15 cellular contexts compared by ENCODE assay signal in the genomic region with DNA sequence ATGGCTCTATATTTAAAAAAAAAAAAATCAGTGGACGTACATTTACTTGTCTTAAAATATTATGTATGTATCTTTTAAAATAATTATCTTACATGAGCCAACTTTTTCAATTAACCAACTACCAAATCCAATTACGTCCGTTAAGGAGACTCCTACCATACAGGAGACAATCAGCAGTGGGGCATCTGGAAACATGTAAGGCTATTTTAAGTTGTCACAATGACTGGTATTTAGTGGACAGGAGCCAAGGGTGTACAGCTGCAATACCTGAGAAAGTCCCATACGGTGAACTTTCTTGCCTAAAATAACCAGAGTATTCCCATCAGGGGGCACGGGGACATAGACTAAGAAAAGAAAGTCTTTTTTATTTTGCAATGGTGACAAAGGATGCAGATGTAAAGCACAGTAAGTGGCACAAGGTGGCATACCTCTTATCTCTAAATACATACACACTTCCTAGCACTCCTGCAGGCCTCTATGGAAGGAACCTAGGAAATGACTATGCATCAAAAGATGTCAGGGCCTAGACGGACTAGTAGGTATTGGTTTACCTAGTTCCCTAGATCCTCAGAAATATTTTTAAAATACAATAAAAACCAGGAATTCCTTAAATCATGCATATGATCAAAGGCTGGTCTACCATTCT. TPM values are rescaled to one million over a fixed set of nuclear protein-coding genes. Genes with fewer than 3 reads are reported as not detected.
A peak's percentile ranks its signal among the peaks of the same experiment; 100 is the strongest.
DNase-seq lines count a peak whose midpoint lies in the region; ATAC-seq and TF ChIP-seq lines count a peak whose summit lies in the region.
"Had no signal": no experiment of that assay in that cellular context is flagged by ENCODE, and none has a peak within 500 bp of the region (broad histone marks: within the 10 kb centered on the region; RNA-seq: fewer than 3 reads in every experiment).

No MANE protein-coding gene starts in this region.

- H3K79me2 ChIP-seq in OCI-LY7 (ENCODE audit: insufficient read depth, low read depth, low read length), result no peaks in the 10 kb centered on the region; the same call in 1 of the 2 replicates

- no peak for TF ChIP-seq CTCF in cardiac muscle cell (IDR thresholded peaks at IDR 0.05; ENCODE audit: low read depth, low read length)
- TF ChIP-seq CTCF in OCI-LY7 (conservative IDR thresholded peaks at IDR 0.05; ENCODE audit: low read length), result 0 out of 2 replicates have a peak, but pooled peaks have one; percentile 15
- no peak for TF ChIP-seq CTCF in heart right ventricle (IDR thresholded peaks at IDR 0.05)
- TF ChIP-seq CTCF in psoas muscle (IDR thresholded peaks at IDR 0.05), result no peak

- no peaks in the 10 kb centered on the region for H3K9me2 ChIP-seq in OCI-LY7 (ENCODE audit: insufficient read depth, low read length)

- H3K4me3 ChIP-seq in cardiac muscle cell (no peak overlapping the region), OCI-LY7 (ENCODE audit: low read depth, low read length, poor library complexity, severe bottlenecking) (no peak overlapping the region), heart right ventricle (no peak overlapping the region), psoas muscle (no peak overlapping the region)
- H3K4me3 ChIP-seq: A549, GM23338 had no signal

- peak in 1 of 2 donors; percentile 22 for DNase-seq in cardiac muscle cell (ENCODE audit: low read depth in 1 of 2, low spot score in 1 of 2)
- DNase-seq in cardiac septum (ENCODE audit: low spot score), result no peak
- DNase-seq in OCI-LY7 (ENCODE audit: low spot score), result no peak
- DNase-seq in heart right ventricle, result no peak
- no peak for DNase-seq in psoas muscle
- DNase-seq in NCI-H2227 (lab: John Stamatoyannopoulos, UW; ENCODE audit: unreplicated experiment), result no peak
- DNase-seq in NCI-H526 (lab: John Stamatoyannopoulos, UW), result no peak
- DNase-seq: BE2C; CD4-positive, alpha-beta memory T cell; DMS79; H7 had no signal

- H3K27me3 ChIP-seq in cardiac muscle cell, result no peaks in the 10 kb centered on the region
- H3K27me3 ChIP-seq in heart right ventricle, result no peaks in the 10 kb centered on the region
- no peaks in the 10 kb centered on the region for H3K27me3 ChIP-seq in psoas muscle (ENCODE audit: insufficient read depth in 3 of 3, low read length in 2 of 3)
- H3K27me3 ChIP-seq: BE2C had no signal

- POLR2A ChIA-PET in OCI-LY7 (lab: Charles Lee), result no interaction called here

- intact Hi-C loops in cardiac septum (cut with DNase I), result no loop called here
- intact Hi-C loops in OCI-LY7 (cut with micrococcal nuclease; ENCODE audit: unreplicated experiment), result no loop called here
- intact Hi-C loops in heart right ventricle (cut with DNase I), result no loop called here
- intact Hi-C loops in psoas muscle (cut with DNase I), result no loop called here

- WGBS in heart right ventricle, 2 donors, result 39 to 58% methylated on average over 6 of the region's 6 CpGs
- 39 to 44% (median 40%) methylated on average over 6 of the region's 6 CpGs for WGBS in psoas muscle, 3 donors

- peaks cover 14% of the 10 kb centered on the region for H3K4me1 ChIP-seq in cardiac muscle cell (ENCODE audit: low read depth)
- H3K4me1 ChIP-seq in OCI-LY7 (ENCODE audit: insufficient read depth, low read length, poor library complexity, severe bottlenecking), result no peaks in the 10 kb centered on the region
- H3K4me1 ChIP-seq in heart right ventricle, result peaks cover 0 to 13% (median 5%) of the 10 kb centered on the region in 9 donors
- H3K4me1 ChIP-seq in psoas muscle, result peaks cover 11% of the 10 kb centered on the region

- H3K9me3 ChIP-seq in cardiac muscle cell (ENCODE audit: low read depth), result no peaks in the 10 kb centered on the region
- H3K9me3 ChIP-seq in OCI-LY7 (ENCODE audit: low read length), result no peaks in the 10 kb centered on the region
- H3K9me3 ChIP-seq in heart right ventricle, result no peaks in the 10 kb centered on the region
- H3K9me3 ChIP-seq in psoas muscle, result no peaks in the 10 kb centered on the region
- H3K9me3 ChIP-seq: A549, BE2C had no signal

- ATAC-seq in heart right ventricle (peak in 5 of 8 donors; percentile 64 to 92 (median 82)), psoas muscle (peak; percentile 40 to 89 (median 77)), HG02763 (IDR thresholded peaks at IDR 0.05; ENCODE audit: unreplicated experiment) (no peak)
- ATAC-seq: A549, GM23338 had no signal

- no peak overlapping the region for H2AFZ ChIP-seq in OCI-LY7 (ENCODE audit: low read length)
- H2AFZ ChIP-seq: GM23338 had no signal

- H3K4me2 ChIP-seq in OCI-LY7 (ENCODE audit: low read length), result no peak overlapping the region
- H3K4me2 ChIP-seq: A549, GM23338 had no signal

- CTCF ChIA-PET in OCI-LY7 (lab: Charles Lee; ENCODE audit: unreplicated experiment), result no interaction called here

- peak overlapping the region; percentile 44 for H3K27ac ChIP-seq in cardiac muscle cell
- no peak overlapping the region for H3K27ac ChIP-seq in OCI-LY7 (ENCODE audit: low read depth, low read length, poor library complexity, severe bottlenecking)
- H3K27ac ChIP-seq in heart right ventricle, result peak overlapping the region in 2 of 10 donors; percentile 22 to 43
- H3K27ac ChIP-seq in psoas muscle, result no peak overlapping the region
- H3K27ac ChIP-seq: A549, C4-2B had no signal

- no peaks in the 10 kb centered on the region for H4K20me1 ChIP-seq in OCI-LY7 (ENCODE audit: insufficient read depth, low read length)

- no TSS peak for BruUV-seq in OCI-LY7 (replicated peaks; lab: Mats Ljungman, UMichigan)

- H3K36me3 ChIP-seq in cardiac muscle cell, result peaks cover 27% of the 10 kb centered on the region
- H3K36me3 ChIP-seq in OCI-LY7 (ENCODE audit: insufficient read depth, low read length), result peaks cover 91% of the 10 kb centered on the region
- peaks cover 0 to 92% (median 15%) of the 10 kb centered on the region in 9 donors for H3K36me3 ChIP-seq in heart right ventricle
- H3K36me3 ChIP-seq in psoas muscle (ENCODE audit: insufficient read depth in 1 of 2, low read depth in 1 of 2), result peaks cover 9 to 83% of the 10 kb centered on the region in 2 donors

RNA-seq across cellular contexts. Expression of a gene that starts 16.0 kb away (rescaled TPM):
- total RNA-seq in cardiac muscle cell (0.15 and 0.28 TPM in 2 replicates), cardiac septum (3.8 TPM), OCI-LY7 (2022) (0.87 and 0.97 TPM in 2 replicates), heart right ventricle (1 to 10 TPM; 2.8 to 9.2 (median 6.9) TPM), psoas muscle (under 1 TPM; 0.30 to 0.41 (median 0.33) TPM)
- polyA plus RNA-seq in cardiac muscle cell (0.16 and 0.55 TPM in 2 replicates), heart right ventricle (1 to 10 TPM; 2.3 to 8.4 TPM), psoas muscle (under 1 TPM; 0.22 to 0.64 (median 0.30) TPM)
- total RNA-seq in OCI-LY7 (2014; rRNA removed; shearing (Covaris generic)), result 0.18 and 1.1 TPM in 2 replicates

RNA-seq across cellular contexts. Expression of a gene that starts 57.1 kb away (rescaled TPM):
- 39.2 and 47.4 TPM in 2 replicates for total RNA-seq in cardiac muscle cell
- polyA plus RNA-seq in cardiac muscle cell, result 62.8 and 73.9 TPM in 2 replicates
- total RNA-seq in cardiac septum, result 76.1 TPM
- 20.8 and 23.0 TPM in 2 replicates for total RNA-seq in OCI-LY7 (2014; rRNA removed; shearing (Covaris generic))
- total RNA-seq in OCI-LY7 (2022), result 80.2 and 88.8 TPM in 2 replicates
- 10 to 100 TPM; 50.7 to 83.9 (median 62.4) TPM for total RNA-seq in heart right ventricle
- 10 to 100 TPM; 17.5 to 23.2 TPM for polyA plus RNA-seq in heart right ventricle
- 10 to 100 TPM; 30.4 to 60.6 (median 57.4) TPM for total RNA-seq in psoas muscle
- 10 to 100 TPM; 14.4 to 49.0 (median 38.4) TPM for polyA plus RNA-seq in psoas muscle
